In genomic region chr3:78041486-78041885, GRCh38 we compare ENCODE assay signal across 20 cellular contexts.
"Had no signal": no experiment of that assay in that cellular context is flagged by ENCODE, and none has a peak within 500 bp of the region (broad histone marks: within the 10 kb centered on the region; RNA-seq: fewer than 3 reads in every experiment).

No MANE protein-coding gene starts in this region.

- H3K27me3 Mint-ChIP-seq: activated naive CD8-positive, alpha-beta T cell; stimulated activated naive CD8-positive, alpha-beta T cell treated with anti-CD3 and anti-CD28 coated beads, Interleukin-15, Interleukin-2, amounts not matched to agents 100 ng/mL and 50 ng/mL, for 24 hours had no signal

- H3K36me3 Mint-ChIP-seq: activated naive CD8-positive, alpha-beta T cell had no signal

- ATAC-seq: activated T-cell treated with anti-CD3 and anti-CD28 coated beads, Interleukin-2, amount 50 U/mL, for 4 hours; psoas muscle had no signal

- H3K4me3 Mint-ChIP-seq: activated naive CD8-positive, alpha-beta T cell; activated T-cell treated with anti-CD3 and anti-CD28 coated beads, Interleukin-2, amount 50 U/mL, for 4 hours; nephron progenitor cell; stimulated activated naive CD8-positive, alpha-beta T cell treated with anti-CD3 and anti-CD28 coated beads, Interleukin-15, Interleukin-2, amounts not matched to agents 100 ng/mL and 50 ng/mL, for 24 hours had no signal

- H3K4me3 ChIP-seq: ascending aorta, dorsolateral prefrontal cortex, esophagus muscularis mucosa, left ventricle myocardium inferior, psoas muscle, upper lobe of left lung had no signal

- DNase-seq: activated CD4-positive, alpha-beta T cell treated with anti-CD3 and anti-CD28 coated beads for 1 hour; activated CD4-positive, alpha-beta T cell treated with anti-CD3 and anti-CD28 coated beads, Interleukin-2, amount 50 U/mL, for 48 hours; activated gamma-delta T cell; activated T-cell treated with anti-CD3 and anti-CD28 coated beads, Interleukin-2, amount 50 U/mL, for 4 hours; cerebellar nuclear complex; dorsolateral prefrontal cortex; head of caudate nucleus; islet precursor cell; left ventricle myocardium inferior; mesendoderm; nephron progenitor cell; psoas muscle; stimulated activated CD4-positive, alpha-beta T cell treated with anti-CD3 and anti-CD28 coated beads, Interleukin-4, amount 100 ng/mL, for 1 hour; stimulated activated CD8-positive, alpha-beta memory T cell treated with anti-CD3 and anti-CD28 coated beads, Interleukin-4, amount 100 ng/mL, for 48 hours; T-helper 9 cell; upper lobe of left lung had no signal

- H3K27ac ChIP-seq: ascending aorta, dorsolateral prefrontal cortex, esophagus muscularis mucosa, left ventricle myocardium inferior, psoas muscle, upper lobe of left lung had no signal

- H3K27me3 ChIP-seq: ascending aorta, esophagus muscularis mucosa, upper lobe of left lung had no signal

- H3K9me3 Mint-ChIP-seq: nephron progenitor cell had no signal

- H3K4me1 ChIP-seq: ascending aorta, esophagus muscularis mucosa, left ventricle myocardium inferior, psoas muscle, upper lobe of left lung had no signal

- H3K4me1 Mint-ChIP-seq: nephron progenitor cell had no signal

- H3K27ac Mint-ChIP-seq: activated naive CD8-positive, alpha-beta T cell; nephron progenitor cell; stimulated activated naive CD8-positive, alpha-beta T cell treated with anti-CD3 and anti-CD28 coated beads, Interleukin-15, Interleukin-2, amounts not matched to agents 100 ng/mL and 50 ng/mL, for 24 hours had no signal

- H3K9me3 ChIP-seq: ascending aorta, esophagus muscularis mucosa, left ventricle myocardium inferior, psoas muscle, upper lobe of left lung had no signal

- H3K36me3 ChIP-seq: ascending aorta, esophagus muscularis mucosa, left ventricle myocardium inferior, upper lobe of left lung had no signal
